Comparison of ENCODE assay signal across 28 cellular contexts in the genomic region with DNA sequence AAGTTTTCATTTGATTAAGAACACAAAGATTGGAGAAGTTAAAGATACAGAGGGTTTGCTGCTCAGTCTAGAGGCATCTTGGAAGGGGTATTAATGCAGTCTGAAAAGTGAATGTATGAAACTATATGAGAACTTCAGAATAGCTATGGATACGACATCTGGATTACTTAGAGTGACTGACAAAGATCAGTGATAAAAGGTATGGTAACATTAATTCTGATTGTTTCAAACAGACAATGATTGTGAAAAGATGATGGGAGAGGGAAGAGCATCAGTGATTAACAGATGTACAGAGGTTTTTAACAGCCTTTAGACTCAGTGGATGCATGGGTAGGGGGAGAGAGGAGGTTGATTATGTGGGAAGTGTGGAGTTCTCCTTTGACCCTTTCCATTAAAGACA.
"Had no signal": no experiment of that assay in that cellular context is flagged by ENCODE, and none has a peak within 500 bp of the region (broad histone marks: within the 10 kb centered on the region; RNA-seq: fewer than 3 reads in every experiment).

No MANE protein-coding gene starts in this region.

- H3K27ac ChIP-seq: colonic mucosa, coronary artery, dorsolateral prefrontal cortex, epithelial cell of prostate, esophagus muscularis mucosa, esophagus squamous epithelium, foreskin keratinocyte, gastrocnemius medialis, gastroesophageal sphincter, heart left ventricle, heart right ventricle had no signal

- H3K36me3 ChIP-seq: colonic mucosa, esophagus muscularis mucosa, esophagus squamous epithelium, gastrocnemius medialis, gastroesophageal sphincter, heart left ventricle, heart right ventricle had no signal

- H3K27me3 ChIP-seq: colonic mucosa, dorsolateral prefrontal cortex, esophagus muscularis mucosa, esophagus squamous epithelium, foreskin keratinocyte, gastrocnemius medialis, gastroesophageal sphincter, heart left ventricle, heart right ventricle had no signal

- H3K4me1 ChIP-seq: colonic mucosa, esophagus muscularis mucosa, esophagus squamous epithelium, foreskin keratinocyte, gastrocnemius medialis, gastroesophageal sphincter, heart left ventricle, heart right ventricle had no signal

- H3K9me3 ChIP-seq: colonic mucosa, esophagus muscularis mucosa, esophagus squamous epithelium, gastrocnemius medialis, gastroesophageal sphincter, heart left ventricle had no signal

- ATAC-seq: effector memory CD8-positive, alpha-beta T cell; esophagus mucosa; foreskin keratinocyte; gastrocnemius medialis; gastroesophageal sphincter; heart left ventricle; heart right ventricle had no signal

- FAIRE-seq: colon, endometrium, endothelial cell of umbilical vein, frontal cortex had no signal

- DNase-seq: colonic mucosa; cortex of kidney; dermis blood vessel endothelial cell; dorsolateral prefrontal cortex; effector CD4-positive, alpha-beta T cell; effector CD8-positive, alpha-beta T cell; effector memory CD4-positive, alpha-beta T cell; effector memory CD8-positive, alpha-beta T cell; endodermal cell; erythroblast; esophagus squamous epithelium; foreskin fibroblast; foreskin melanocyte; gastrocnemius medialis; glutamatergic neuron; head of caudate nucleus; heart left ventricle; heart right ventricle had no signal

- H3K4me3 ChIP-seq: colonic mucosa, coronary artery, dorsolateral prefrontal cortex, esophagus muscularis mucosa, esophagus squamous epithelium, gastrocnemius medialis, gastroesophageal sphincter, heart left ventricle, heart right ventricle had no signal
